22 cellular contexts compared by ENCODE assay signal in the genomic region with DNA sequence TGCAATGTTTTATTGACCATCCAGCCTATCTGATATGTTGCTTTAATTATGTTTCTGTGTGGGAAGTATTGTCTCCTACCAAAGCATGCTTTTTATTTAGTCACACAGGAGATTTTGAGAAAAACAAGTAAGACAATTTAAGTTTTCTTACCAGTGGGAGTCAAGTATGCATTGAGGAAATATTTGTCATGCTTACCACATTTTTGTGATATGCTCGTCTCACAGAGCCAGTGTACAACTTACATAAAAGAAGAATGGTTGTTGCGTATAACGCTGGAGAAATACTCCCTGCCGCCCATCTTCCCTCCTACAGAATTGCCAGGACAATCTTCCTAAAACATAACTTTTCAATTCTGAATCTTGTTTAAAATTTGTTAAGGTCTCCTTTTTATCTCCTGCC. TPM values are rescaled to one million over a fixed set of nuclear protein-coding genes. Genes with fewer than 3 reads are reported as not detected.
DNase-seq lines count a peak whose midpoint lies in the region; ATAC-seq, FAIRE-seq and TF ChIP-seq lines count a peak whose summit lies in the region.
"Had no signal": no experiment of that assay in that cellular context is flagged by ENCODE, and none has a peak within 500 bp of the region (broad histone marks: within the 10 kb centered on the region; RNA-seq: fewer than 3 reads in every experiment).

No MANE protein-coding gene starts in this region.

- WGBS in GM23248 (ENCODE audit: low coverage in 1 of 2, low lambda C conversion rate in 2 of 2, missing lambda C conversion rate in 2 of 2), 2 experiments = 59 to 68% methylated on average over 4 of the region's 4 CpGs
- 6% methylated on average over 4 of the region's 4 CpGs for WGBS in K562 (ENCODE audit: insufficient coverage, low coverage, missing lambda C conversion rate)

- H3K27me3 ChIP-seq in GM23248 (replicated peaks; ENCODE audit: insufficient read depth) (no peaks in the 10 kb centered on the region), K562 (ENCODE audit: control insufficient read depth in 2 of 2, insufficient read depth in 2 of 2, low read length in 2 of 2) (no peaks in the 10 kb centered on the region)
- H3K27me3 ChIP-seq: BLaER1 treated with 17β-estradiol and CSF1 and Interleukin-3, amounts not matched to agents 10 nM and 100 nM had no signal

- H3K4me1 Mint-ChIP-seq in activated CD4-positive, alpha-beta T cell treated with anti-CD3 and anti-CD28 coated beads, Interleukin-2, amount 10 ng/mL, durations not matched to agents 24 days and 14 days = no peaks in the 10 kb centered on the region

- no peak overlapping the region for H2AFZ ChIP-seq in GM23248
- no peak overlapping the region for H2AFZ ChIP-seq in K562 (ENCODE audit: low read depth, low read length)

- TF ChIP-seq CTCF in K562 (IDR thresholded peaks at IDR 0.05 in 2 of 3, conservative IDR thresholded peaks at IDR 0.05 in 1 of 3; ENCODE audit: insufficient read depth in 2 of 3, low read depth in 1 of 3, low read length in 3 of 3) (no peak), fibroblast of mammary gland (conservative IDR thresholded peaks at IDR 0.05; ENCODE audit: control insufficient read depth, insufficient read depth, low read depth, low read length) (no peak), retinal pigment epithelial cell (conservative IDR thresholded peaks at IDR 0.05; ENCODE audit: low read depth, low read length) (no peak)

- peaks cover 32% of the 10 kb centered on the region for H3F3A ChIP-seq in GM23248 (ENCODE audit: insufficient read depth)

- H3K4me2 ChIP-seq in GM23248 (ENCODE audit: unreplicated experiment) (peak overlapping the region; percentile 38), K562 (ENCODE audit: insufficient read depth, low read length) (no peak overlapping the region)
- H3K4me2 ChIP-seq: BLaER1 treated with 17β-estradiol and CSF1 and Interleukin-3, amounts not matched to agents 10 nM and 100 nM had no signal

- no peaks in the 10 kb centered on the region for H4K20me1 ChIP-seq in GM23248 (ENCODE audit: insufficient read depth)
- no peaks in the 10 kb centered on the region for H4K20me1 ChIP-seq in K562 (replicated peaks; ENCODE audit: control insufficient read depth, insufficient read depth, low read length)
- H4K20me1 ChIP-seq: BLaER1 treated with 17β-estradiol and CSF1 and Interleukin-3, amounts not matched to agents 10 nM and 100 nM had no signal

- H3K9me3 ChIP-seq in GM23248 (ENCODE audit: low read depth) (no peaks in the 10 kb centered on the region), K562 (replicated peaks; ENCODE audit: control insufficient read depth, insufficient read depth, low read depth, low read length) (no peaks in the 10 kb centered on the region)
- H3K9me3 ChIP-seq: BLaER1 treated with 17β-estradiol and CSF1 and Interleukin-3, amounts not matched to agents 10 nM and 100 nM; HAP-1 had no signal

- H3K79me2 ChIP-seq in GM23248 (ENCODE audit: insufficient read depth) (no peaks in the 10 kb centered on the region), K562 (ENCODE audit: control insufficient read depth, insufficient read depth, low read length) (no peaks in the 10 kb centered on the region)

- no peak for TF ChIP-seq POLR2A in K562 (conservative IDR thresholded peaks at IDR 0.05)

- peak; percentile 48 for FAIRE-seq in K562 (lab: Jason Lieb, UNC)
- FAIRE-seq: D721Med had no signal

- POLR2A ChIA-PET in K562 (lab: Yijun Ruan, JAX) = interaction anchor here (1.4 kb wide), 1 partner anchor 23 kb away, joined by 3 read pairs; no protein-coding TSS in a partner anchor

- H3K4me3 Mint-ChIP-seq in activated CD4-positive, alpha-beta T cell treated with anti-CD3 and anti-CD28 coated beads, Interleukin-2, amount 10 ng/mL, durations not matched to agents 24 days and 14 days = no peak overlapping the region
- H3K4me3 Mint-ChIP-seq: CD8-positive, alpha-beta T cell had no signal

- intact Hi-C loops in K562 (cut with micrococcal nuclease) = no loop called here
- intact Hi-C loops in activated CD4-positive, alpha-beta T cell treated with anti-CD3 and anti-CD28 coated beads, Interleukin-2, amount 10 ng/mL, durations not matched to agents 24 days and 14 days (cut with micrococcal nuclease) = no loop called here

- CTCF ChIA-PET in K562 (lab: Yijun Ruan, JAX; ENCODE audit: low intra/inter-chr PET ratio) = no interaction called here

- H3K9me1 ChIP-seq in K562 (ENCODE audit: control insufficient read depth, insufficient read depth, low read length) = no peaks in the 10 kb centered on the region

- peaks cover 30% of the 10 kb centered on the region for H3K27me3 Mint-ChIP-seq in activated CD4-positive, alpha-beta T cell treated with anti-CD3 and anti-CD28 coated beads, Interleukin-2, amount 10 ng/mL, durations not matched to agents 24 days and 14 days

- no peak for ATAC-seq in K562
- no peak for ATAC-seq in GM18858 (IDR thresholded peaks at IDR 0.05; ENCODE audit: unreplicated experiment)
- no peak for ATAC-seq in HG02763 (IDR thresholded peaks at IDR 0.05; ENCODE audit: unreplicated experiment)
- ATAC-seq: CD8-positive, alpha-beta T cell; PC-3; SK-N-SH treated with all-trans-retinoic acid at 6 μM for 48 hours had no signal

- DNase-seq in GM23248 (peak; percentile 16), K562 (ENCODE audit: extremely low read depth in 1 of 4, low spot score in 3 of 4) (no peak), fibroblast of mammary gland (ENCODE audit: low read depth) (peak; percentile 2), retinal pigment epithelial cell (ENCODE audit: low read depth) (peak; percentile 4), germinal center (ENCODE audit: low spot score) (no peak)
- no peak for DNase-seq in activated CD4-positive, alpha-beta T cell treated with anti-CD3 and anti-CD28 coated beads, Interleukin-2, amount 10 ng/mL, durations not matched to agents 24 days and 14 days
- DNase-seq: CD8-positive, alpha-beta T cell; NCI-H1105; NCI-H1694; NCI-H2081 treated with DMSO at 0.1 percent for 48 hours; NCI-H510A treated with DMSO at 0.1 percent for 48 hours; NCI-H774; PC-3; RPMI8226; SHP77 treated with DMSO at 0.1 percent for 48 hours had no signal

- in situ Hi-C loops in GM23248 (cut with MboI) (loop anchor here (10.0 kb wide), 1 partner anchor 236 kb away; no protein-coding TSS in a partner anchor), K562 (cut with MboI) (loop anchor here (25.0 kb wide), 1 partner anchor 1793 kb away; no protein-coding TSS in a partner anchor)

- TF ChIP-seq RAD21 in K562 (CRISPR knock-in tag; conservative IDR thresholded peaks at IDR 0.05 in 1 of 2, IDR thresholded peaks at IDR 0.05 in 1 of 2) = no peak

- H3K4me3 ChIP-seq in GM23248 = no peak overlapping the region
- H3K4me3 ChIP-seq in K562 = no peak overlapping the region
- no peak overlapping the region for H3K4me3 ChIP-seq in fibroblast of mammary gland (ENCODE audit: control insufficient read depth, low read depth, low read length)
- H3K4me3 ChIP-seq in retinal pigment epithelial cell (ENCODE audit: low read length) = no peak overlapping the region
- H3K4me3 ChIP-seq: BLaER1 treated with 17β-estradiol and CSF1 and Interleukin-3, amounts not matched to agents 10 nM and 100 nM; HAP-1 had no signal

- no peaks in the 10 kb centered on the region for H3K36me3 ChIP-seq in GM23248 (ENCODE audit: low read depth)
- H3K36me3 ChIP-seq in K562 (ENCODE audit: control insufficient read depth, insufficient read depth, low read length) = no peaks in the 10 kb centered on the region
- H3K36me3 ChIP-seq: BLaER1 treated with 17β-estradiol and CSF1 and Interleukin-3, amounts not matched to agents 10 nM and 100 nM; HAP-1 had no signal

- no peaks in the 10 kb centered on the region for H3K36me3 Mint-ChIP-seq in activated CD4-positive, alpha-beta T cell treated with anti-CD3 and anti-CD28 coated beads, Interleukin-2, amount 10 ng/mL, durations not matched to agents 24 days and 14 days (ENCODE audit: low read depth)
- H3K36me3 Mint-ChIP-seq: CD8-positive, alpha-beta T cell had no signal

- no peaks in the 10 kb centered on the region for H3K9me3 Mint-ChIP-seq in activated CD4-positive, alpha-beta T cell treated with anti-CD3 and anti-CD28 coated beads, Interleukin-2, amount 10 ng/mL, durations not matched to agents 24 days and 14 days
- H3K9me3 Mint-ChIP-seq: CD8-positive, alpha-beta T cell had no signal

- H3K4me1 ChIP-seq in GM23248 (ENCODE audit: insufficient read depth) (peaks cover 35% of the 10 kb centered on the region), K562 (replicated peaks in 1 of 2; ENCODE audit: control insufficient read depth in 2 of 2, insufficient read depth in 2 of 2, low read length in 2 of 2) (no peaks in the 10 kb centered on the region)
- H3K4me1 ChIP-seq: BLaER1 treated with 17β-estradiol and CSF1 and Interleukin-3, amounts not matched to agents 10 nM and 100 nM had no signal

- H3K9ac ChIP-seq in GM23248 (no peak overlapping the region), K562 (ENCODE audit: insufficient read depth in 1 of 2, low read depth in 2 of 2, low read length in 2 of 2) (no peak overlapping the region)
- H3K9ac ChIP-seq: BLaER1 treated with 17β-estradiol and CSF1 and Interleukin-3, amounts not matched to agents 10 nM and 100 nM had no signal

- H3K27ac Mint-ChIP-seq in activated CD4-positive, alpha-beta T cell treated with anti-CD3 and anti-CD28 coated beads, Interleukin-2, amount 10 ng/mL, durations not matched to agents 24 days and 14 days = no peak overlapping the region
- H3K27ac Mint-ChIP-seq: CD8-positive, alpha-beta T cell had no signal

- TF ChIP-seq EP300 in K562 (IDR thresholded peaks at IDR 0.05; ENCODE audit: low read length) = no peak

- BruUV-seq in K562 (replicated peaks; lab: Mats Ljungman, UMichigan) = no TSS peak

- H3K27ac ChIP-seq in GM23248 = no peak overlapping the region
- no peak overlapping the region for H3K27ac ChIP-seq in K562 (ENCODE audit: extremely low read depth, low read depth, low read length)
- H3K27ac ChIP-seq: BLaER1 treated with 17β-estradiol and CSF1 and Interleukin-3, amounts not matched to agents 10 nM and 100 nM had no signal

- H3K9me2 ChIP-seq in GM23248 (ENCODE audit: insufficient read depth) = no peaks in the 10 kb centered on the region

RNA-seq across cellular contexts. Expression of gene FILIP1, which starts 37.1 kb away (rescaled TPM):
- total RNA-seq in GM23248 (2014; rRNA removed; shearing (Covaris generic)) = under 0.01 and 0.13 TPM in 2 replicates
- polyA plus RNA-seq in GM23248 (2016; fragmentation: Nextera tagmentation; extraction: Ambion mirVana) = 0.11 TPM in 1 of 2 replicates, not detected in the other
- not detected in 2 replicates for total RNA-seq in K562 (2011; cell fraction: chromatin; rRNA removed; ENCODE audit: low replicate concordance)
- total RNA-seq in K562 (2011; cell fraction: nucleolus; rRNA removed) = not detected in 2 replicates
- total RNA-seq in K562 (2011; cell fraction: nucleoplasm; rRNA removed) = not detected in 2 replicates
- total RNA-seq in K562 (2014; rRNA removed) = 0.04 TPM in 1 of 2 replicates, not detected in the other
- 0.25 and 0.26 TPM in 2 replicates for total RNA-seq in K562 (2014; rRNA removed; fragmentation: Illumina TruSeq; extraction: Trizol)
- total RNA-seq in K562 (2015; rRNA removed; fragmentation: Illumina TruSeq; extraction: Trizol) = 0.11 and 0.14 TPM in 2 replicates
- 0.04 and 0.09 TPM in 2 replicates for total RNA-seq in K562 (2021)
- 0.03 TPM in 1 of 2 replicates, not detected in the other for polyA plus RNA-seq in K562 (2011; rRNA removed)
- 0.03 TPM in 1 of 2 replicates, not detected in the other for polyA plus RNA-seq in K562 (2011; cell fraction: cytosol; rRNA removed)
- not detected in 2 replicates for polyA plus RNA-seq in K562 (2011; cell fraction: nucleus; rRNA removed)
- 0.16 and 0.19 TPM in 2 replicates for polyA plus RNA-seq in K562 (2012)
- 0.15 and 0.21 TPM in 2 replicates for polyA plus RNA-seq in K562 (2014; fragmentation: Illumina TruSeq; extraction: Trizol)
- under 1 TPM; 0.07 to 0.11 TPM for polyA plus RNA-seq in K562 (2014; fragmentation: Nextera tagmentation; extraction: Ambion mirVana)
- polyA plus RNA-seq in K562 (2014; rRNA removed) = 0.03 and 0.04 TPM in 2 replicates
- polyA minus RNA-seq in K562 (2011; rRNA and poly(A)+ RNA removed) = 0.14 TPM in 1 of 2 replicates, not detected in the other
- polyA minus RNA-seq in K562 (2011; cell fraction: cytosol; rRNA and poly(A)+ RNA removed) = not detected in 2 replicates
- polyA minus RNA-seq in K562 (2011; cell fraction: nucleus; rRNA and poly(A)+ RNA removed) = not detected in 2 replicates
- total RNA-seq in activated CD4-positive, alpha-beta T cell treated with anti-CD3 and anti-CD28 coated beads, Interleukin-2, amount 10 ng/mL, durations not matched to agents 24 days and 14 days = not detected in 2 replicates
- total RNA-seq: G401, PC-3 had no signal

Comparison
In these comparisons a context has a peak if more than half of its experiments do, and no peak if none do; other contexts are left out.
1. DNase-seq: peak in GM23248 (single experiment), fibroblast of mammary gland (single experiment) and retinal pigment epithelial cell (single experiment); none in K562 (0 of 4), germinal center (single experiment) and activated CD4-positive, alpha-beta T cell treated with anti-CD3 and anti-CD28 coated beads, Interleukin-2, amount 10 ng/mL, durations not matched to agents 24 days and 14 days (single experiment).